In the genomic region with DNA sequence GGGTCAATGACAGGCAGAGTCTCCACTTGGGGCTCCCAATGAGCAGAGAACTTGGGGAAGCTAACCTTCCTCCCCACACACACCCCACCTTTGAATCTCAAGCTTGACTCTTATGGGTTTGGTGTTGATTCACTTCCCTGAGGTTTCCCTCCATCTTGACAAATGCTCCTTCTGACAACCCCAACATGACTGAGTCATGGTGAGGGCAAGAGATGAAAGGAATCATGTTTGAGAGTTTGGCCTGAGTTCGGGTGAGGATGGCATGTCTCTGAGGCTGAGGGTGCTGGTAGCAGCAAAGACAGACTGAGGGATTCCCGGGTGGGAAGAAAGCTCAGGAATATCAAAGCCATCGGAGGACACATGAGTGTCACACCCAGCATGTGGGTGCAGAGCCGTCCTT, we compare ENCODE assay signal across 23 cellular contexts. TPM values are rescaled to one million over a fixed set of nuclear protein-coding genes. Genes with fewer than 3 reads are reported as not detected.
"Had no signal": no experiment of that assay in that cellular context is flagged by ENCODE, and none has a peak within 500 bp of the region (broad histone marks: within the 10 kb centered on the region; RNA-seq: fewer than 3 reads in every experiment).

No MANE protein-coding gene starts in this region.

- ATAC-seq: activated CD4-positive, alpha-beta T cell treated with anti-CD3 and anti-CD28 coated beads for 36 hours; heart right ventricle; stimulated activated memory B cell treated with anti-CD40 and anti-IgM and Interleukin-4, amounts not matched to agents 10 μg/mL and 1 μg/mL and 100 μg/mL, for 72 hours; T-cell had no signal

- H2AFZ ChIP-seq: neural progenitor cell, parathyroid adenoma had no signal

- H3K27me3 ChIP-seq: cardiac muscle cell, neural progenitor cell, right atrium auricular region, transverse colon had no signal

- H3K4me2 ChIP-seq: neural progenitor cell had no signal

- H3K4me3 ChIP-seq: cardiac muscle cell, esophagus muscularis mucosa, heart right ventricle, neural progenitor cell, right atrium auricular region, transverse colon had no signal

- DNase-seq: activated CD4-positive, alpha-beta memory T cell treated with anti-CD3 and anti-CD28 coated beads, Interleukin-2, amount 10 ng/mL, durations not matched to agents 7 days and 5 days; activated CD4-positive, alpha-beta T cell treated with anti-CD3 and anti-CD28 coated beads for 36 hours; activated gamma-delta T cell treated with Interleukin-2 at 50 U/mL for 16 hours; activated naive CD8-positive, alpha-beta T cell treated with anti-CD3 and anti-CD28 coated beads for 36 hours; activated T-cell treated with anti-CD3 and anti-CD28 coated beads, Interleukin-2, amount 50 U/mL, for 48 hours; anterior cingulate cortex; heart right ventricle; islet precursor cell; small intestine; T-cell; T1000; transverse colon had no signal

- H3K9ac ChIP-seq: neural progenitor cell, parathyroid adenoma had no signal

- FAIRE-seq: endometrium, frontal cortex, small intestine had no signal

- H3K4me3 Mint-ChIP-seq: activated CD4-positive, alpha-beta memory T cell treated with anti-CD3 and anti-CD28 coated beads, Interleukin-2, amount 10 ng/mL, durations not matched to agents 7 days and 5 days; activated CD4-positive, alpha-beta T cell treated with anti-CD3 and anti-CD28 coated beads for 36 hours; activated naive CD8-positive, alpha-beta T cell treated with anti-CD3 and anti-CD28 coated beads for 36 hours; neural progenitor cell; stimulated activated memory B cell treated with anti-CD40 and anti-IgM and Interleukin-4, amounts not matched to agents 10 μg/mL and 1 μg/mL and 100 μg/mL, for 72 hours; T-cell had no signal

- H3K9me3 Mint-ChIP-seq: activated CD4-positive, alpha-beta memory T cell treated with anti-CD3 and anti-CD28 coated beads, Interleukin-2, amount 10 ng/mL, durations not matched to agents 7 days and 5 days; activated naive CD8-positive, alpha-beta T cell treated with anti-CD3 and anti-CD28 coated beads for 36 hours; neural progenitor cell; stimulated activated memory B cell treated with anti-CD40 and anti-IgM and Interleukin-4, amounts not matched to agents 10 μg/mL and 1 μg/mL and 100 μg/mL, for 72 hours; T-cell had no signal

- H3K9me3 ChIP-seq: esophagus muscularis mucosa, heart right ventricle, right atrium auricular region, transverse colon had no signal

- H3K36me3 Mint-ChIP-seq: activated naive CD8-positive, alpha-beta T cell treated with anti-CD3 and anti-CD28 coated beads for 36 hours; neural progenitor cell; stimulated activated memory B cell treated with anti-CD40 and anti-IgM and Interleukin-4, amounts not matched to agents 10 μg/mL and 1 μg/mL and 100 μg/mL, for 72 hours; T-cell had no signal

- H3K79me2 ChIP-seq: parathyroid adenoma had no signal

- H3K27ac Mint-ChIP-seq: activated CD4-positive, alpha-beta memory T cell treated with anti-CD3 and anti-CD28 coated beads, Interleukin-2, amount 10 ng/mL, durations not matched to agents 7 days and 5 days; activated CD4-positive, alpha-beta T cell treated with anti-CD3 and anti-CD28 coated beads for 36 hours; activated naive CD8-positive, alpha-beta T cell treated with anti-CD3 and anti-CD28 coated beads for 36 hours; neural progenitor cell; stimulated activated memory B cell treated with anti-CD40 and anti-IgM and Interleukin-4, amounts not matched to agents 10 μg/mL and 1 μg/mL and 100 μg/mL, for 72 hours; T-cell had no signal

- H3K27ac ChIP-seq: cardiac muscle cell, esophagus muscularis mucosa, heart right ventricle, neural progenitor cell, parathyroid adenoma, right atrium auricular region, transverse colon, VCaP had no signal

- H3K36me3 ChIP-seq: cardiac muscle cell, esophagus muscularis mucosa, heart right ventricle, neural progenitor cell, right atrium auricular region, transverse colon had no signal

RNA-seq across cellular contexts. Expression of a gene that starts 18.7 kb away (rescaled TPM):
- total RNA-seq: activated CD4-positive, alpha-beta memory T cell treated with anti-CD3 and anti-CD28 coated beads, Interleukin-2, amount 10 ng/mL, durations not matched to agents 7 days and 5 days; activated CD4-positive, alpha-beta T cell treated with anti-CD3 and anti-CD28 coated beads for 36 hours; activated naive CD8-positive, alpha-beta T cell treated with anti-CD3 and anti-CD28 coated beads for 36 hours; cardiac muscle cell; esophagus muscularis mucosa; frontal cortex; heart right ventricle; liver; right atrium auricular region; subcutaneous adipose tissue; T-cell; transverse colon had no signal
- polyA plus RNA-seq: cardiac muscle cell, heart right ventricle, liver had no signal

RNA-seq across cellular contexts. Expression of a gene that starts 25.1 kb away (rescaled TPM):
- total RNA-seq: activated CD4-positive, alpha-beta memory T cell treated with anti-CD3 and anti-CD28 coated beads, Interleukin-2, amount 10 ng/mL, durations not matched to agents 7 days and 5 days; activated CD4-positive, alpha-beta T cell treated with anti-CD3 and anti-CD28 coated beads for 36 hours; activated naive CD8-positive, alpha-beta T cell treated with anti-CD3 and anti-CD28 coated beads for 36 hours had no signal

RNA-seq across cellular contexts. Expression of a gene that starts 33.5 kb away (rescaled TPM):
- total RNA-seq: activated CD4-positive, alpha-beta memory T cell treated with anti-CD3 and anti-CD28 coated beads, Interleukin-2, amount 10 ng/mL, durations not matched to agents 7 days and 5 days; activated CD4-positive, alpha-beta T cell treated with anti-CD3 and anti-CD28 coated beads for 36 hours; activated naive CD8-positive, alpha-beta T cell treated with anti-CD3 and anti-CD28 coated beads for 36 hours; cardiac muscle cell; frontal cortex; heart right ventricle; liver; T-cell had no signal
- polyA plus RNA-seq: liver had no signal

RNA-seq across cellular contexts. Expression of a gene that starts 34.5 kb away (rescaled TPM):
- total RNA-seq: activated CD4-positive, alpha-beta memory T cell treated with anti-CD3 and anti-CD28 coated beads, Interleukin-2, amount 10 ng/mL, durations not matched to agents 7 days and 5 days; activated CD4-positive, alpha-beta T cell treated with anti-CD3 and anti-CD28 coated beads for 36 hours; activated naive CD8-positive, alpha-beta T cell treated with anti-CD3 and anti-CD28 coated beads for 36 hours; frontal cortex; liver; subcutaneous adipose tissue had no signal
- polyA plus RNA-seq: cardiac muscle cell had no signal

RNA-seq across cellular contexts. Expression of a gene that starts 47.8 kb away (rescaled TPM):
- total RNA-seq: activated CD4-positive, alpha-beta memory T cell treated with anti-CD3 and anti-CD28 coated beads, Interleukin-2, amount 10 ng/mL, durations not matched to agents 7 days and 5 days; activated CD4-positive, alpha-beta T cell treated with anti-CD3 and anti-CD28 coated beads for 36 hours; activated naive CD8-positive, alpha-beta T cell treated with anti-CD3 and anti-CD28 coated beads for 36 hours; cardiac muscle cell; frontal cortex; heart right ventricle; right atrium auricular region; subcutaneous adipose tissue; T-cell had no signal
- polyA plus RNA-seq: cardiac muscle cell had no signal
